Comparison of ENCODE assay signal across 16 cellular contexts in genomic region chr19:38076337-38076736, GRCh38.
"Had no signal": no experiment of that assay in that cellular context is flagged by ENCODE, and none has a peak within 500 bp of the region (broad histone marks: within the 10 kb centered on the region; RNA-seq: fewer than 3 reads in every experiment).

No MANE protein-coding gene starts in this region.

- H3K9me3 ChIP-seq: adrenal gland, colonic mucosa, esophagus squamous epithelium, left lung, mucosa of descending colon, right lobe of liver, suprapubic skin, upper lobe of left lung had no signal

- H3K4me3 ChIP-seq: adrenal gland, colonic mucosa, esophagus squamous epithelium, left lung, mucosa of descending colon, right lobe of liver, suprapubic skin, upper lobe of left lung had no signal

- ATAC-seq: left lung; mucosa of descending colon; naive thymus-derived CD8-positive, alpha-beta T cell; right lobe of liver; stimulated activated naive CD8-positive, alpha-beta T cell treated with anti-CD3 and anti-CD28 coated beads, Interleukin-15, Interleukin-2, amounts not matched to agents 100 U/mL and 50 U/mL, for 24 hours had no signal

- H3K27me3 ChIP-seq: adrenal gland, colonic mucosa, esophagus squamous epithelium, left lung, right lobe of liver, suprapubic skin, upper lobe of left lung had no signal

- H3K27ac ChIP-seq: adrenal gland, colonic mucosa, esophagus squamous epithelium, left lung, right lobe of liver, suprapubic skin, upper lobe of left lung had no signal

- H3K4me1 ChIP-seq: adrenal gland, colonic mucosa, right lobe of liver, suprapubic skin had no signal

- H3K36me3 ChIP-seq: adrenal gland, colonic mucosa, right lobe of liver had no signal

- DNase-seq: activated CD4-positive, alpha-beta T cell treated with anti-CD3 and anti-CD28 coated beads, Interleukin-2, amount 50 U/mL, for 1 hour; activated naive CD4-positive, alpha-beta T cell treated with anti-CD3 and anti-CD28 coated beads, Interleukin-2, amount 50 U/mL, for 16 hours; adrenal gland; colonic mucosa; esophagus squamous epithelium; foreskin fibroblast; head of caudate nucleus; left lung; mucosa of descending colon; naive thymus-derived CD8-positive, alpha-beta T cell; occipital lobe; right lobe of liver; stimulated activated CD4-positive, alpha-beta T cell treated with anti-CD3 and anti-CD28 coated beads, Interleukin-2, amount 100 ng/mL, for 24 hours; stimulated activated naive CD8-positive, alpha-beta T cell treated with anti-CD3 and anti-CD28 coated beads, Interleukin-15, Interleukin-2, amounts not matched to agents 100 U/mL and 50 U/mL, for 24 hours; upper lobe of left lung had no signal
